ENCODE assay signal across 11 cellular contexts in the genomic region with DNA sequence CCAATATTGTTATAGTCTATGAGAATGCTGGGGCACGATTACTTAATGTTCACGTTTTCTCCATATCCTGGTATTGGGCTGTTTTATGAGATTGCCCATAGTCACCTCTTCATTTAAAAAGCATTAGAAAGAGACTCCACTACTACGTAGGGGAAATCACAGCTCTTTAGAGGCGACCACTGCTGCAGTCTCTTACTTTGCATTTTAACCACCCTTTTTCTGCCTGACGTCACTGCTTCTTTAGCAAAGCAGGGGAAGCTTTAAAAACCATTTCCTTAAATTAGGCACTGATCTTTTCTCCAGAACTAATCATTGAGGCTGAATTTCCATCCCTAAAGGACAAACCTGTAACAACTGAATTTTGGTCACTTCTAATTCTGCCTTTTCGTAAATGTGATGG. TPM values are rescaled to one million over a fixed set of nuclear protein-coding genes. Genes with fewer than 3 reads are reported as not detected.
DNase-seq lines count a peak whose midpoint lies in the region; ATAC-seq and TF ChIP-seq lines count a peak whose summit lies in the region.
"Had no signal": no experiment of that assay in that cellular context is flagged by ENCODE, and none has a peak within 500 bp of the region (broad histone marks: within the 10 kb centered on the region; RNA-seq: fewer than 3 reads in every experiment).

No MANE protein-coding gene starts in this region.

- intact Hi-C loops in Right ventricle myocardium inferior (cut with DNase I), result loop anchor here (5.0 kb wide), 2 partner anchors 40 kb away; partner anchors contain the start of gene ZNF608
- intact Hi-C loops in upper lobe of right lung (cut with DNase I), result no loop called here
- intact Hi-C loops in posterior vena cava (cut with DNase I), result no loop called here

- no peaks in the 10 kb centered on the region for H3K36me3 Mint-ChIP-seq in glutamatergic neuron (ENCODE audit: unreplicated experiment)

- TF ChIP-seq CTCF in cardiac muscle cell (IDR thresholded peaks at IDR 0.05; ENCODE audit: low read depth, low read length) (no peak), glutamatergic neuron (IDR thresholded peaks at IDR 0.05; ENCODE audit: partially characterized antibody, unreplicated experiment) (no peak), upper lobe of right lung (IDR thresholded peaks at IDR 0.05) (no peak)

- DNase-seq in cardiac muscle cell (ENCODE audit: low read depth in 1 of 2, low spot score in 1 of 2) (no peak), Right ventricle myocardium inferior (ENCODE audit: missing footprints) (no peak), glutamatergic neuron (no peak), upper lobe of right lung (no peak), posterior vena cava (ENCODE audit: low spot score) (no peak), DMS153 (lab: John Stamatoyannopoulos, UW) (no peak), AML-193 (lab: John Stamatoyannopoulos, UW) (no peak)
- DNase-seq: EL, PC-9 had no signal

- H3K27me3 ChIP-seq in cardiac muscle cell (no peaks in the 10 kb centered on the region), upper lobe of right lung (no peaks in the 10 kb centered on the region)
- H3K27me3 ChIP-seq: suprapubic skin had no signal

- peaks cover 21% of the 10 kb centered on the region for H3K9me3 Mint-ChIP-seq in glutamatergic neuron (ENCODE audit: unreplicated experiment)

- H3K4me1 ChIP-seq in cardiac muscle cell (ENCODE audit: low read depth) (peaks cover 87% of the 10 kb centered on the region), upper lobe of right lung (peaks cover 22% of the 10 kb centered on the region)

- H3K4me1 Mint-ChIP-seq in glutamatergic neuron (ENCODE audit: low read depth, unreplicated experiment), result peaks cover 84% of the 10 kb centered on the region

- no peak for ATAC-seq in Right ventricle myocardium inferior
- ATAC-seq in HG03469 (IDR thresholded peaks at IDR 0.05; ENCODE audit: unreplicated experiment), result peak; percentile 23
- no peak for ATAC-seq in upper lobe of right lung

- H3K4me3 Mint-ChIP-seq in glutamatergic neuron (ENCODE audit: unreplicated experiment), result peak overlapping the region; percentile 82

- no peaks in the 10 kb centered on the region for H3K36me3 ChIP-seq in cardiac muscle cell
- H3K36me3 ChIP-seq in upper lobe of right lung, result no peaks in the 10 kb centered on the region
- H3K36me3 ChIP-seq: suprapubic skin had no signal

- H3K4me3 ChIP-seq in cardiac muscle cell (peak overlapping the region; percentile 4), upper lobe of right lung (no peak overlapping the region)
- H3K4me3 ChIP-seq: PC-9, suprapubic skin had no signal

- H3K27ac ChIP-seq in cardiac muscle cell (peak overlapping the region; percentile 92), upper lobe of right lung (peak overlapping the region; percentile 11)
- H3K27ac ChIP-seq: PC-9, suprapubic skin had no signal

- H3K9me3 ChIP-seq in cardiac muscle cell (ENCODE audit: low read depth), result no peaks in the 10 kb centered on the region
- H3K9me3 ChIP-seq in upper lobe of right lung, result no peaks in the 10 kb centered on the region
- H3K9me3 ChIP-seq: suprapubic skin had no signal

- H3K27ac Mint-ChIP-seq in glutamatergic neuron (ENCODE audit: unreplicated experiment), result peak overlapping the region; percentile 93

- peaks cover 12% of the 10 kb centered on the region for H3K27me3 Mint-ChIP-seq in glutamatergic neuron (ENCODE audit: unreplicated experiment)

RNA-seq across cellular contexts. Expression of gene ZNF608, which starts 38.9 kb away (rescaled TPM):
- total RNA-seq in cardiac muscle cell (75.0 and 115 TPM in 2 replicates), Right ventricle myocardium inferior (9.3 TPM), glutamatergic neuron (ENCODE audit: unreplicated experiment) (161 TPM), upper lobe of right lung (32.1 TPM), posterior vena cava (10 to 100 TPM; 11.4 to 11.9 TPM)
- 39.9 and 61.3 TPM in 2 replicates for polyA plus RNA-seq in cardiac muscle cell
